In the genomic region with DNA sequence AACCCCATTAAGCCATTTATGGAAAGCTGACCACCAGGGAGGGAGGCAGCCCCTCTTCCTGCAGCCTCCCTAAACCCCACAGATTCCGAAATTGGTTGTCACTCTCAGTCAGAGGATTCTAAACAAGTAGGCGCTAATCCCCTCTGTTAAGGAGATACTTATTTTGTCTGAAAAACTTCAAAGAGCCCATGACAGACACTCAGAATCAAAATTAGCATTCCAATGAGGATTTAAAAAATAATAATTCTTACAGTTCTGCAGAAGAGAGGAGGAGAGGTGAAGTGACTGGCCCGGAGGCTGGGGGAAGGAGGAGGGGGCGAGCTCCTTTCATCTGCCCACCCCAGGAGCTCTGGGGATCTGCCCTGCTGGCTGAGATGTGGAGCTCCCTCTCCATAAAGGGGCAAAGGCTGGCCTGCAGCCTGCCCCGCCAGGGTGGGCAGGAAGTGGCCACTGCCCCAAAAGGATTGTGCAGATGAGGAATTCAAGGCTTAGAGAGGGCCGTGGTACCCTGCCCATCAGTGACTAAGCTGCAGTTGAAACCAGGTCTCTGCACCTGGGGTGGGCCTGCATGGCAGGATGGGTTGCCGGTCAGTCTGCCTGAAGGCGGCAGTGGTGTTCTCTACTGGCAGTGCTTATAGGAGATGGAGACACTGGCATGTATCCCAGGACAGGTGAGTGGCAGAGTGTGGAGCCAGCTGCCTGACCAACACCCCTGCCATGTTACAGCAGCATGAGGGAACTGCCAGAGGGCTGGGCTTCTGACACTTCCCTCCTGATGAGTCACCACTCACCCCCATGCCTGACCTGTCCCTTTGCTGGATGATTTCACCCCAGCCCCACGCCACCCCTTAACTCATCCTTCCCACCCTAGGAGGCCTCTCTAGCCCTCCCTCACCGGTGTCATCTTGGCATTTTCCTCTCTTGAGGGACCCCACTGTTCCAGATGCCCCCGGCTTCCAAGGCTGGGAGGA, we compare ENCODE assay signal across 15 cellular contexts.
DNase-seq lines count a peak whose midpoint lies in the region; ATAC-seq, FAIRE-seq and TF ChIP-seq lines count a peak whose summit lies in the region.
"Had no signal": no experiment of that assay in that cellular context is flagged by ENCODE, and none has a peak within 500 bp of the region (broad histone marks: within the 10 kb centered on the region; RNA-seq: fewer than 3 reads in every experiment).

No MANE protein-coding gene starts in this region.

- CTCF ChIA-PET in Calu3 (lab: Charles Lee), result interaction anchor here (0.6 to 1.2 kb wide), 4 partner anchors 21 to 233 kb away, joined by 3 to 5 read pairs (median 4); no protein-coding TSS in a partner anchor
- CTCF ChIA-PET in activated naive CD4-positive, alpha-beta T cell treated with anti-CD3 and anti-CD28 coated beads, Interleukin-2, amount 10 ng/mL, durations not matched to agents 7 days and 5 days (lab: Charles Lee), result no interaction called here

- no peak for ATAC-seq in HG03045 (IDR thresholded peaks at IDR 0.05; ENCODE audit: unreplicated experiment)
- ATAC-seq: GM12878 had no signal

- dilution Hi-C loops in keratinocyte (cut with MboI; ENCODE audit: extremely low pct_ligation_motif_present, low sequenced_read_pairs), result no loop called here

- H3K9me3 Mint-ChIP-seq in Calu3 (ENCODE audit: low read depth, unreplicated experiment), result no peaks in the 10 kb centered on the region
- no peaks in the 10 kb centered on the region for H3K9me3 Mint-ChIP-seq in activated naive CD4-positive, alpha-beta T cell treated with anti-CD3 and anti-CD28 coated beads, Interleukin-2, amount 10 ng/mL, durations not matched to agents 7 days and 5 days
- H3K9me3 Mint-ChIP-seq: activated CD4-positive, alpha-beta memory T cell treated with anti-CD3 and anti-CD28 coated beads, Interleukin-2, amount 10 ng/mL, durations not matched to agents 7 days and 5 days; CD4-positive, alpha-beta memory T cell had no signal

- no peaks in the 10 kb centered on the region for H3K4me1 Mint-ChIP-seq in Calu3 (ENCODE audit: low read depth, unreplicated experiment)
- H3K4me1 Mint-ChIP-seq in activated naive CD4-positive, alpha-beta T cell treated with anti-CD3 and anti-CD28 coated beads, Interleukin-2, amount 10 ng/mL, durations not matched to agents 7 days and 5 days, result no peaks in the 10 kb centered on the region
- H3K4me1 Mint-ChIP-seq: activated CD4-positive, alpha-beta memory T cell treated with anti-CD3 and anti-CD28 coated beads, Interleukin-2, amount 10 ng/mL, durations not matched to agents 7 days and 5 days; CD4-positive, alpha-beta memory T cell had no signal

- intact Hi-C loops in Calu3 (cut with micrococcal nuclease; ENCODE audit: unreplicated experiment), result no loop called here

- FAIRE-seq in keratinocyte (lab: Jason Lieb, UNC), result no peak
- FAIRE-seq: GM12878 had no signal

- H3K27me3 ChIP-seq in keratinocyte (ENCODE audit: control insufficient read depth, extremely low read depth, insufficient read depth, low read length), result peaks cover 24% of the 10 kb centered on the region
- H3K27me3 ChIP-seq: right atrium auricular region, thyroid gland had no signal

- H3K36me3 ChIP-seq in keratinocyte (ENCODE audit: control insufficient read depth in 2 of 2, extremely low read depth in 1 of 2, insufficient read depth in 2 of 2, low read length in 2 of 2), result no peaks in the 10 kb centered on the region
- H3K36me3 ChIP-seq: right atrium auricular region, thyroid gland had no signal

- H3K27ac ChIP-seq in keratinocyte (ENCODE audit: control insufficient read depth, insufficient read depth, low read length), result no peak overlapping the region
- H3K27ac ChIP-seq: right atrium auricular region, thyroid gland had no signal

- H3K36me3 Mint-ChIP-seq in Calu3 (ENCODE audit: insufficient read depth, unreplicated experiment), result no peaks in the 10 kb centered on the region
- no peaks in the 10 kb centered on the region for H3K36me3 Mint-ChIP-seq in activated naive CD4-positive, alpha-beta T cell treated with anti-CD3 and anti-CD28 coated beads, Interleukin-2, amount 10 ng/mL, durations not matched to agents 7 days and 5 days
- H3K36me3 Mint-ChIP-seq: activated naive CD8-positive, alpha-beta T cell; CD4-positive, alpha-beta memory T cell had no signal

- H3K9me3 ChIP-seq in keratinocyte (ENCODE audit: control insufficient read depth, low read depth, low read length), result no peaks in the 10 kb centered on the region
- H3K9me3 ChIP-seq: right atrium auricular region, thyroid gland had no signal

- peaks cover 2% of the 10 kb centered on the region for H3K9me1 ChIP-seq in keratinocyte (ENCODE audit: control insufficient read depth, extremely low read depth, insufficient read depth, low read length)

- H3K79me2 ChIP-seq in keratinocyte (ENCODE audit: control insufficient read depth, insufficient read depth, low read length), result no peaks in the 10 kb centered on the region

- no peak overlapping the region for H3K4me3 ChIP-seq in keratinocyte (ENCODE audit: control insufficient read depth in 2 of 3, extremely low read depth in 1 of 3, insufficient read depth in 2 of 3, low read depth in 1 of 3, low read length in 3 of 3)
- H3K4me3 ChIP-seq: GM12878, right atrium auricular region, thyroid gland had no signal

- H3K4me3 Mint-ChIP-seq in Calu3 (ENCODE audit: low read depth, unreplicated experiment), result no peak overlapping the region
- H3K4me3 Mint-ChIP-seq in activated naive CD4-positive, alpha-beta T cell treated with anti-CD3 and anti-CD28 coated beads, Interleukin-2, amount 10 ng/mL, durations not matched to agents 7 days and 5 days, result no peak overlapping the region
- H3K4me3 Mint-ChIP-seq: activated CD4-positive, alpha-beta memory T cell treated with anti-CD3 and anti-CD28 coated beads, Interleukin-2, amount 10 ng/mL, durations not matched to agents 7 days and 5 days; activated naive CD8-positive, alpha-beta T cell; CD4-positive, alpha-beta memory T cell had no signal

- no peak overlapping the region for H3K27ac Mint-ChIP-seq in Calu3 (ENCODE audit: unreplicated experiment)
- no peak overlapping the region for H3K27ac Mint-ChIP-seq in activated naive CD4-positive, alpha-beta T cell treated with anti-CD3 and anti-CD28 coated beads, Interleukin-2, amount 10 ng/mL, durations not matched to agents 7 days and 5 days
- H3K27ac Mint-ChIP-seq: activated CD4-positive, alpha-beta memory T cell treated with anti-CD3 and anti-CD28 coated beads, Interleukin-2, amount 10 ng/mL, durations not matched to agents 7 days and 5 days; activated naive CD8-positive, alpha-beta T cell; CD4-positive, alpha-beta memory T cell had no signal

- no TSS peak for BruUV-seq in Calu3 (replicated peaks; lab: Mats Ljungman, UMichigan)

- peaks cover 12% of the 10 kb centered on the region for H3K27me3 Mint-ChIP-seq in Calu3 (ENCODE audit: unreplicated experiment)
- peaks cover 23% of the 10 kb centered on the region for H3K27me3 Mint-ChIP-seq in activated naive CD4-positive, alpha-beta T cell treated with anti-CD3 and anti-CD28 coated beads, Interleukin-2, amount 10 ng/mL, durations not matched to agents 7 days and 5 days
- H3K27me3 Mint-ChIP-seq: activated CD4-positive, alpha-beta memory T cell treated with anti-CD3 and anti-CD28 coated beads, Interleukin-2, amount 10 ng/mL, durations not matched to agents 7 days and 5 days had no signal

- no peak for TF ChIP-seq CTCF in Calu3 (IDR thresholded peaks at IDR 0.05; ENCODE audit: unreplicated experiment)
- TF ChIP-seq CTCF in LNCAP (IDR thresholded peaks at IDR 0.05), result peak; percentile 73
- peak; percentile 9 to 46 (median 12) for TF ChIP-seq CTCF in keratinocyte (optimal IDR thresholded peaks at IDR 0.05 in 1 of 3, IDR thresholded peaks at IDR 0.05 in 1 of 3, conservative IDR thresholded peaks at IDR 0.05 in 1 of 3; ENCODE audit: extremely low read depth in 1 of 3, insufficient read depth in 2 of 3, low read length in 3 of 3)

- no peaks in the 10 kb centered on the region for H4K20me1 ChIP-seq in keratinocyte (ENCODE audit: control insufficient read depth, extremely low read depth, insufficient read depth, low read length)

- DNase-seq in Calu3, result peak; percentile 43
- peak; percentile 10 for DNase-seq in SKM-1 (lab: John Stamatoyannopoulos, UW; ENCODE audit: unreplicated experiment)
- no peak for DNase-seq in keratinocyte (ENCODE audit: low read depth, low spot score)
- DNase-seq in NAMALWA (ENCODE audit: low spot score), result no peak
- no peak for DNase-seq in Kasumi-1 (lab: John Stamatoyannopoulos, UW)
- no peak for DNase-seq in activated naive CD4-positive, alpha-beta T cell treated with anti-CD3 and anti-CD28 coated beads, Interleukin-2, amount 10 ng/mL, durations not matched to agents 7 days and 5 days
- DNase-seq: activated CD4-positive, alpha-beta memory T cell treated with anti-CD3 and anti-CD28 coated beads, Interleukin-2, amount 10 ng/mL, durations not matched to agents 7 days and 5 days; CD4-positive, alpha-beta memory T cell; effector CD8-positive, alpha-beta T cell had no signal

- H3K4me1 ChIP-seq in keratinocyte (ENCODE audit: control insufficient read depth, extremely low read depth, insufficient read depth, low read length), result peaks cover 29% of the 10 kb centered on the region

- no peak overlapping the region for H3K4me2 ChIP-seq in keratinocyte (ENCODE audit: control insufficient read depth, extremely low read depth, insufficient read depth, low read depth, low read length)

- H2AFZ ChIP-seq in keratinocyte (ENCODE audit: control insufficient read depth, low read length), result no peak overlapping the region

- no peak overlapping the region for H3K9ac ChIP-seq in keratinocyte (ENCODE audit: control insufficient read depth, extremely low read depth, insufficient read depth, low read length)

Comparison
In these comparisons a context has a peak if more than half of its experiments do, and no peak if none do; other contexts are left out.
1. DNase-seq: peak in Calu3 (single experiment) and SKM-1 (single experiment); none in keratinocyte (single experiment), NAMALWA (single experiment), Kasumi-1 (0 of 2) and activated naive CD4-positive, alpha-beta T cell treated with anti-CD3 and anti-CD28 coated beads, Interleukin-2, amount 10 ng/mL, durations not matched to agents 7 days and 5 days (single experiment).